Comparison of ENCODE assay signal across 9 cellular contexts in the genomic region with DNA sequence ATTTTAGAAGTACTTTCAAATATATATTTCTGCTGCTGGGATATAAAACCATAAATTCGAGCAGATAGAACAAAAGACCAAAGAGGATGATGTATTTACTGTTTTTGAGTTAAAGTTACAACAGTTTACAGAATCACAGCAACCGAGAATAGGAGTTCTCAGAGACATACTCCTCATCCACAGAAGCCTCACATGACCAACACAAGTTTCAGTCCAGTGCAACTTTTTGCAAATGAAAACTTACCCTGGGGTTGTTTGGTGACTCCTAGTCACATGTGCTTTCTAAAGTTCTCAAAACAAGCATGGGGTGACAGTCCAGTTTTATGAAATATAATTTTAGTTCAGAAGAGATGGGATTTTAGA.
A peak's percentile ranks its signal among the peaks of the same experiment; 100 is the strongest.
DNase-seq lines count a peak whose midpoint lies in the region; ATAC-seq, FAIRE-seq and TF ChIP-seq lines count a peak whose summit lies in the region.
"Had no signal": no experiment of that assay in that cellular context is flagged by ENCODE, and none has a peak within 500 bp of the region (broad histone marks: within the 10 kb centered on the region; RNA-seq: fewer than 3 reads in every experiment).

No MANE protein-coding gene starts in this region.

- H3K36me3 ChIP-seq in bronchial epithelial cell (ENCODE audit: control insufficient read depth, insufficient read depth, low read length) (no peaks in the 10 kb centered on the region), trophoblast cell (ENCODE audit: control insufficient read depth in 1 of 2, insufficient read depth in 2 of 2, low read length in 2 of 2) (no peaks in the 10 kb centered on the region)

- no peak overlapping the region for H3K23ac ChIP-seq in trophoblast cell (ENCODE audit: low read length)

- H3K4me2 ChIP-seq in trophoblast cell (ENCODE audit: low read length): peak overlapping the region; percentile 16

- TF ChIP-seq CTCF in bronchial epithelial cell (IDR thresholded peaks at IDR 0.05; ENCODE audit: insufficient read depth, low read length, severe bottlenecking): no peak

- no peak overlapping the region for H2AFZ ChIP-seq in trophoblast cell (ENCODE audit: insufficient read depth, low read length, poor library complexity)

- H3K18ac ChIP-seq in trophoblast cell (ENCODE audit: low read length): no peak overlapping the region

- no peak overlapping the region for H4K91ac ChIP-seq in trophoblast cell (ENCODE audit: low read depth, low read length)

- no peak overlapping the region for H3K4ac ChIP-seq in trophoblast cell (ENCODE audit: low read depth, low read length)

- H3K4me3 ChIP-seq in bronchial epithelial cell (ENCODE audit: low read depth, low read length) (no peak overlapping the region), trophoblast cell (ENCODE audit: low read depth, low read length) (no peak overlapping the region)

- peaks cover 6% of the 10 kb centered on the region for H3K79me2 ChIP-seq in trophoblast cell (ENCODE audit: control insufficient read depth, insufficient read depth, low read length, poor library complexity)

- H2BK12ac ChIP-seq in trophoblast cell (ENCODE audit: low read length): no peak overlapping the region

- H3K79me1 ChIP-seq in trophoblast cell (ENCODE audit: low read length): peaks cover 7% of the 10 kb centered on the region

- peak overlapping the region; percentile 72 for H3K27ac ChIP-seq in trophoblast cell (ENCODE audit: low read depth, low read length)

- no peak overlapping the region for H3K9ac ChIP-seq in trophoblast cell (ENCODE audit: low read length)

- H3K4me1 ChIP-seq in trophoblast cell (ENCODE audit: control insufficient read depth in 1 of 2, insufficient read depth in 2 of 2, low read length in 2 of 2): peaks cover 15 to 27% of the 10 kb centered on the region in 2 experiments

- no CpG with 5 or more reads among the region's 2 CpGs for WGBS in trophoblast cell (ENCODE audit: extremely low coverage, insufficient coverage, insufficient read length)

- DNase-seq in bronchial epithelial cell (ENCODE audit: low read depth) (peak; percentile 35), trophoblast cell (peak in 1 of 2 donors; percentile 42), superior temporal gyrus (ENCODE audit: extremely low spot score) (no peak), mucosa of gallbladder (ENCODE audit: low spot score) (no peak), activated gamma-delta T cell (lab: John Stamatoyannopoulos, UW) (no peak)
- DNase-seq: cortex of kidney had no signal

- H3K27me3 ChIP-seq in bronchial epithelial cell (ENCODE audit: control insufficient read depth, insufficient read depth, low read length): no peaks in the 10 kb centered on the region
- no peaks in the 10 kb centered on the region for H3K27me3 ChIP-seq in trophoblast cell (ENCODE audit: insufficient read depth, low read length)

- no peaks in the 10 kb centered on the region for H3K9me3 ChIP-seq in trophoblast cell (ENCODE audit: insufficient read depth, low read depth, low read length)

- no peak for FAIRE-seq in bronchial epithelial cell (lab: Jason Lieb, UNC)

- no peak overlapping the region for H2BK120ac ChIP-seq in trophoblast cell (ENCODE audit: insufficient read depth, low read length, poor library complexity)

- no peak overlapping the region for H4K12ac ChIP-seq in trophoblast cell (ENCODE audit: low read depth, low read length)

- no peak overlapping the region for H2AK5ac ChIP-seq in trophoblast cell (ENCODE audit: low read length)

- H4K8ac ChIP-seq in trophoblast cell (ENCODE audit: low read depth, low read length): no peak overlapping the region

- H3K14ac ChIP-seq in trophoblast cell (ENCODE audit: low read length): no peak overlapping the region

- H2BK5ac ChIP-seq in trophoblast cell (ENCODE audit: low read depth, low read length, poor library complexity): peak overlapping the region; percentile 61

- ATAC-seq in GM18511 (IDR thresholded peaks at IDR 0.05; ENCODE audit: unreplicated experiment) (peak; percentile 59), HG03060 (IDR thresholded peaks at IDR 0.05; ENCODE audit: low read depth, unreplicated experiment) (peak; percentile 38), HG02571 (IDR thresholded peaks at IDR 0.05; ENCODE audit: unreplicated experiment) (no peak)
